Comparison of ENCODE assay signal across 9 cellular contexts in genomic region chr5:67095346-67095871, GRCh38.
A peak's percentile ranks its signal among the peaks of the same experiment; 100 is the strongest.
DNase-seq lines count a peak whose midpoint lies in the region; ATAC-seq, FAIRE-seq and TF ChIP-seq lines count a peak whose summit lies in the region.
"Had no signal": no experiment of that assay in that cellular context is flagged by ENCODE, and none has a peak within 500 bp of the region (broad histone marks: within the 10 kb centered on the region; RNA-seq: fewer than 3 reads in every experiment).

No MANE protein-coding gene starts in this region.

- peaks cover 11 to 13% of the 10 kb centered on the region in 2 donors for H3K36me3 Mint-ChIP-seq in activated T-cell treated with anti-CD3 and anti-CD28 coated beads, Interleukin-2, amount 50 U/mL, for 72 hours (ENCODE audit: insufficient read depth in 2 of 2)

- H3K27ac ChIP-seq in coronary artery (peak overlapping the region; percentile 78 to 94), small intestine (ENCODE audit: low read depth in 1 of 2, low read length in 1 of 2) (peak overlapping the region; percentile 21 to 80)

- peaks cover 16% of the 10 kb centered on the region for H3K4me1 Mint-ChIP-seq in activated T-cell treated with anti-CD3 and anti-CD28 coated beads, Interleukin-2, amount 50 U/mL, for 72 hours (ENCODE audit: low read depth)

- H3K36me3 ChIP-seq in small intestine (ENCODE audit: control insufficient read depth in 2 of 2, insufficient read depth in 2 of 2, low read length in 2 of 2): no peaks in the 10 kb centered on the region

- H3K27ac Mint-ChIP-seq in activated T-cell treated with anti-CD3 and anti-CD28 coated beads, Interleukin-2, amount 50 U/mL, for 72 hours: no peak overlapping the region

- 10 to 27% (median 24%) methylated on average over 6 of the region's 6 CpGs for WGBS in small intestine, 3 donors

- ATAC-seq in GM21423 (IDR thresholded peaks at IDR 0.05; ENCODE audit: unreplicated experiment): no peak
- ATAC-seq in GM19351 (IDR thresholded peaks at IDR 0.05; ENCODE audit: unreplicated experiment): no peak
- ATAC-seq in GM18498 (IDR thresholded peaks at IDR 0.05; ENCODE audit: unreplicated experiment): no peak
- ATAC-seq in activated T-cell treated with anti-CD3 and anti-CD28 coated beads, Interleukin-2, amount 50 U/mL, for 72 hours (replicated peaks in 1 of 2): no peak

- H3K4me3 Mint-ChIP-seq in activated T-cell treated with anti-CD3 and anti-CD28 coated beads, Interleukin-2, amount 50 U/mL, for 72 hours: no peak overlapping the region

- DNase-seq in HT-29 (ENCODE audit: low spot score): peak; percentile 37
- peak; percentile 84 for DNase-seq in coronary artery (ENCODE audit: low spot score)
- DNase-seq in left kidney (ENCODE audit: low read depth, low spot score): peak; percentile 40
- DNase-seq in small intestine: peak; percentile 78
- DNase-seq in activated T-cell treated with anti-CD3 and anti-CD28 coated beads, Interleukin-2, amount 50 U/mL, for 72 hours: no peak
- DNase-seq: activated effector memory CD4-positive, alpha-beta T cell treated with Interleukin-2 at 50 U/mL for 16 hours had no signal

- no peak for TF ChIP-seq CTCF in coronary artery (IDR thresholded peaks at IDR 0.05)

- H3K4me1 ChIP-seq in small intestine (ENCODE audit: control insufficient read depth in 2 of 2, insufficient read depth in 1 of 2, low read depth in 1 of 2, low read length in 1 of 2): peaks cover 0 to 5% of the 10 kb centered on the region in 2 donors

- no peaks in the 10 kb centered on the region for H3K27me3 Mint-ChIP-seq in activated T-cell treated with anti-CD3 and anti-CD28 coated beads, Interleukin-2, amount 50 U/mL, for 72 hours (ENCODE audit: low read depth)

- no peak for FAIRE-seq in small intestine (lab: Jason Lieb, UNC)

- peak overlapping the region; percentile 62 for H3K4me3 ChIP-seq in coronary artery
- H3K4me3 ChIP-seq in small intestine (ENCODE audit: low read depth in 1 of 2, low read length in 2 of 2): no peak overlapping the region

- no peaks in the 10 kb centered on the region for H3K9me3 Mint-ChIP-seq in activated T-cell treated with anti-CD3 and anti-CD28 coated beads, Interleukin-2, amount 50 U/mL, for 72 hours

- no peaks in the 10 kb centered on the region for H3K9me3 ChIP-seq in small intestine (ENCODE audit: control insufficient read depth, low read depth)

- no peaks in the 10 kb centered on the region for H3K27me3 ChIP-seq in small intestine (ENCODE audit: control insufficient read depth in 2 of 2, insufficient read depth in 2 of 2, low read length in 2 of 2)

Comparison
In these comparisons a context has a peak if more than half of its experiments do, and no peak if none do; other contexts are left out.
1. DNase-seq: peak in HT-29 (single experiment), coronary artery (single experiment), left kidney (single experiment) and small intestine (single experiment); none in activated T-cell treated with anti-CD3 and anti-CD28 coated beads, Interleukin-2, amount 50 U/mL, for 72 hours (0 of 2).